11 cellular contexts compared by ENCODE assay signal in genomic region chr6:14354919-14355572, GRCh38.
DNase-seq lines count a peak whose midpoint lies in the region; ATAC-seq lines count a peak whose summit lies in the region.
"Had no signal": no experiment of that assay in that cellular context is flagged by ENCODE, and none has a peak within 500 bp of the region (broad histone marks: within the 10 kb centered on the region; RNA-seq: fewer than 3 reads in every experiment).

No MANE protein-coding gene starts in this region.

- H3K4me1 Mint-ChIP-seq in activated CD8-positive, alpha-beta memory T cell treated with anti-CD3 and anti-CD28 coated beads, Interleukin-2, amount 10 ng/mL, durations not matched to agents 7 days and 5 days: no peaks in the 10 kb centered on the region

- in situ Hi-C loops in G401 (cut with HindIII; ENCODE audit: low sequenced_read_pairs): no loop called here

- CTCF ChIA-PET in activated CD8-positive, alpha-beta memory T cell treated with anti-CD3 and anti-CD28 coated beads, Interleukin-2, amount 10 ng/mL, durations not matched to agents 7 days and 5 days (lab: Charles Lee): no interaction called here

- H3K9me3 Mint-ChIP-seq in activated CD8-positive, alpha-beta memory T cell treated with anti-CD3 and anti-CD28 coated beads, Interleukin-2, amount 10 ng/mL, durations not matched to agents 7 days and 5 days (ENCODE audit: low read depth): no peaks in the 10 kb centered on the region

- H3K36me3 Mint-ChIP-seq in activated CD8-positive, alpha-beta memory T cell treated with anti-CD3 and anti-CD28 coated beads, Interleukin-2, amount 10 ng/mL, durations not matched to agents 7 days and 5 days: no peaks in the 10 kb centered on the region
- H3K36me3 Mint-ChIP-seq: brain had no signal

- ATAC-seq in activated CD8-positive, alpha-beta memory T cell treated with anti-CD3 and anti-CD28 coated beads, Interleukin-2, amount 10 ng/mL, durations not matched to agents 7 days and 5 days: no peak
- ATAC-seq: right lobe of liver had no signal

- H3K27ac Mint-ChIP-seq in activated CD8-positive, alpha-beta memory T cell treated with anti-CD3 and anti-CD28 coated beads, Interleukin-2, amount 10 ng/mL, durations not matched to agents 7 days and 5 days: no peak overlapping the region
- H3K27ac Mint-ChIP-seq: brain had no signal

- no peak overlapping the region for H3K4me3 Mint-ChIP-seq in activated CD8-positive, alpha-beta memory T cell treated with anti-CD3 and anti-CD28 coated beads, Interleukin-2, amount 10 ng/mL, durations not matched to agents 7 days and 5 days
- H3K4me3 Mint-ChIP-seq: brain, IgD-negative memory B cell had no signal

- peak; percentile 49 for DNase-seq in activated CD8-positive, alpha-beta memory T cell treated with anti-CD3 and anti-CD28 coated beads, Interleukin-2, amount 50 U/mL, for 4 hours
- no peak for DNase-seq in activated CD8-positive, alpha-beta memory T cell treated with anti-CD3 and anti-CD28 coated beads, Interleukin-2, amount 10 ng/mL, durations not matched to agents 7 days and 5 days
- DNase-seq in activated naive CD4-positive, alpha-beta T cell treated with anti-CD3 and anti-CD28 coated beads, Interleukin-2, amount 50 U/mL, for 16 hours: peak; percentile 50
- DNase-seq in medulla oblongata (ENCODE audit: extremely low spot score) (peak; percentile 59), ureter (ENCODE audit: low spot score) (peak; percentile 64), middle frontal gyrus (ENCODE audit: extremely low spot score, low spot score) (no peak), G401 (ENCODE audit: low spot score) (no peak), NCI-H2029 (lab: John Stamatoyannopoulos, UW) (no peak)

- H3K27me3 Mint-ChIP-seq in activated CD8-positive, alpha-beta memory T cell treated with anti-CD3 and anti-CD28 coated beads, Interleukin-2, amount 10 ng/mL, durations not matched to agents 7 days and 5 days: peaks cover 4% of the 10 kb centered on the region
- H3K27me3 Mint-ChIP-seq: brain, IgD-negative memory B cell had no signal

Comparison
In these comparisons a context has a peak if more than half of its experiments do, and no peak if none do; other contexts are left out.
1. DNase-seq: peak in activated CD8-positive, alpha-beta memory T cell treated with anti-CD3 and anti-CD28 coated beads, Interleukin-2, amount 50 U/mL, for 4 hours (single experiment), activated naive CD4-positive, alpha-beta T cell treated with anti-CD3 and anti-CD28 coated beads, Interleukin-2, amount 50 U/mL, for 16 hours (single experiment), medulla oblongata (single experiment) and ureter (single experiment); none in activated CD8-positive, alpha-beta memory T cell treated with anti-CD3 and anti-CD28 coated beads, Interleukin-2, amount 10 ng/mL, durations not matched to agents 7 days and 5 days (single experiment), middle frontal gyrus (single experiment), G401 (single experiment) and NCI-H2029 (single experiment).